16 cellular contexts compared by ENCODE assay signal in genomic region chr3:17544632-17545031, GRCh38.
A peak's percentile ranks its signal among the peaks of the same experiment; 100 is the strongest.
DNase-seq lines count a peak whose midpoint lies in the region; ATAC-seq and TF ChIP-seq lines count a peak whose summit lies in the region.
"Had no signal": no experiment of that assay in that cellular context is flagged by ENCODE, and none has a peak within 500 bp of the region (broad histone marks: within the 10 kb centered on the region; RNA-seq: fewer than 3 reads in every experiment).

No MANE protein-coding gene starts in this region.

- H3K27ac ChIP-seq in brain microvascular endothelial cell: no peak overlapping the region
- H3K27ac ChIP-seq: epithelial cell of prostate, left lung, vagina had no signal

- TF ChIP-seq CTCF in LNCaP clone FGC (IDR thresholded peaks at IDR 0.05; ENCODE audit: control insufficient read depth, extremely low read depth, insufficient read depth) (peak; percentile 37), brain microvascular endothelial cell (IDR thresholded peaks at IDR 0.05; ENCODE audit: low read depth, low read length, missing control alignments) (peak; percentile 33), osteocyte (IDR thresholded peaks at IDR 0.05) (peak; percentile 50)

- H3K27me3 Mint-ChIP-seq in osteocyte (ENCODE audit: unreplicated experiment): no peaks in the 10 kb centered on the region
- no peaks in the 10 kb centered on the region for H3K27me3 Mint-ChIP-seq in activated CD4-positive, alpha-beta T cell treated with anti-CD3 and anti-CD28 coated beads for 36 hours
- H3K27me3 Mint-ChIP-seq: stimulated activated naive B cell treated with anti-CD40 and anti-IgM and Interleukin-4, amounts not matched to agents 10 μg/mL and 1 μg/mL and 100 μg/mL, for 72 hours had no signal

- in situ Hi-C loops in brain microvascular endothelial cell (cut with HindIII; ENCODE audit: low pct_ligation_motif_present, low sequenced_read_pairs): no loop called here

- no peak for ATAC-seq in GM19467 (IDR thresholded peaks at IDR 0.05; ENCODE audit: unreplicated experiment)
- ATAC-seq in activated CD4-positive, alpha-beta T cell treated with anti-CD3 and anti-CD28 coated beads for 36 hours: no peak
- ATAC-seq: left lung; natural killer cell; right cardiac atrium; stimulated activated naive B cell treated with anti-CD40 and anti-IgM and Interleukin-4, amounts not matched to agents 10 μg/mL and 1 μg/mL and 100 μg/mL, for 72 hours; WTC11 had no signal

- POLR2A ChIA-PET in activated CD4-positive, alpha-beta T cell treated with anti-CD3 and anti-CD28 coated beads for 36 hours (lab: Charles Lee): no interaction called here

- DNase-seq in EH (ENCODE audit: low read depth) (peak; percentile 7), LNCaP clone FGC (ENCODE audit: low read depth) (no peak), brain microvascular endothelial cell (no peak), osteocyte (ENCODE audit: extremely low spot score, unreplicated experiment) (no peak), COLO668 (lab: John Stamatoyannopoulos, UW; ENCODE audit: unreplicated experiment) (no peak)
- DNase-seq in activated CD4-positive, alpha-beta T cell treated with anti-CD3 and anti-CD28 coated beads for 36 hours: no peak
- DNase-seq: activated naive CD4-positive, alpha-beta T cell treated with anti-CD3 and anti-CD28 coated beads, Interleukin-2, amount 50 U/mL, for 16 hours; left lung; natural killer cell; NCI-H2171 treated with DMSO at 0.1 percent for 48 hours; stimulated activated naive B cell treated with anti-CD40 and anti-IgM and Interleukin-4, amounts not matched to agents 10 μg/mL and 1 μg/mL and 100 μg/mL, for 72 hours had no signal

- H3K27ac Mint-ChIP-seq in osteocyte (ENCODE audit: unreplicated experiment): no peak overlapping the region
- no peak overlapping the region for H3K27ac Mint-ChIP-seq in activated CD4-positive, alpha-beta T cell treated with anti-CD3 and anti-CD28 coated beads for 36 hours
- H3K27ac Mint-ChIP-seq: natural killer cell; stimulated activated naive B cell treated with anti-CD40 and anti-IgM and Interleukin-4, amounts not matched to agents 10 μg/mL and 1 μg/mL and 100 μg/mL, for 72 hours; WTC11 had no signal

- CTCF ChIA-PET in activated CD4-positive, alpha-beta T cell treated with anti-CD3 and anti-CD28 coated beads for 36 hours (lab: Charles Lee): interaction anchor here (0.6 to 1.9 kb wide), 4 partner anchors 8 to 757 kb away, joined by 3 to 4 read pairs (median 4); no protein-coding TSS in a partner anchor

- no peak overlapping the region for H3K4me3 ChIP-seq in LNCaP clone FGC (ENCODE audit: low read depth, low read length)
- no peak overlapping the region for H3K4me3 ChIP-seq in brain microvascular endothelial cell (ENCODE audit: low read depth, low read length)
- H3K4me3 ChIP-seq: left lung, vagina had no signal

- H3K4me3 Mint-ChIP-seq in osteocyte (ENCODE audit: unreplicated experiment): no peak overlapping the region
- H3K4me3 Mint-ChIP-seq in activated CD4-positive, alpha-beta T cell treated with anti-CD3 and anti-CD28 coated beads for 36 hours: no peak overlapping the region
- H3K4me3 Mint-ChIP-seq: natural killer cell; stimulated activated naive B cell treated with anti-CD40 and anti-IgM and Interleukin-4, amounts not matched to agents 10 μg/mL and 1 μg/mL and 100 μg/mL, for 72 hours; WTC11 had no signal

- peaks cover 6% of the 10 kb centered on the region for H3K9me3 Mint-ChIP-seq in osteocyte (ENCODE audit: unreplicated experiment)
- H3K9me3 Mint-ChIP-seq in activated CD4-positive, alpha-beta T cell treated with anti-CD3 and anti-CD28 coated beads for 36 hours (ENCODE audit: low read depth): no peaks in the 10 kb centered on the region
- H3K9me3 Mint-ChIP-seq: natural killer cell; stimulated activated naive B cell treated with anti-CD40 and anti-IgM and Interleukin-4, amounts not matched to agents 10 μg/mL and 1 μg/mL and 100 μg/mL, for 72 hours; WTC11 had no signal

- no peaks in the 10 kb centered on the region for H3K27me3 ChIP-seq in brain microvascular endothelial cell (replicated peaks)
- H3K27me3 ChIP-seq: left lung, vagina had no signal

- H3K4me1 Mint-ChIP-seq in osteocyte (ENCODE audit: unreplicated experiment): peaks cover 2% of the 10 kb centered on the region
- no peaks in the 10 kb centered on the region for H3K4me1 Mint-ChIP-seq in activated CD4-positive, alpha-beta T cell treated with anti-CD3 and anti-CD28 coated beads for 36 hours
- H3K4me1 Mint-ChIP-seq: natural killer cell; stimulated activated naive B cell treated with anti-CD40 and anti-IgM and Interleukin-4, amounts not matched to agents 10 μg/mL and 1 μg/mL and 100 μg/mL, for 72 hours had no signal

- intact Hi-C loops in activated CD4-positive, alpha-beta T cell treated with anti-CD3 and anti-CD28 coated beads for 36 hours (cut with DNase I, micrococcal nuclease): no loop called here

- no peaks in the 10 kb centered on the region for H3K36me3 ChIP-seq in brain microvascular endothelial cell (replicated peaks)
- H3K36me3 ChIP-seq: vagina had no signal

- H3K36me3 Mint-ChIP-seq in osteocyte (ENCODE audit: unreplicated experiment): peaks cover 3% of the 10 kb centered on the region
- peaks cover 19% of the 10 kb centered on the region for H3K36me3 Mint-ChIP-seq in activated CD4-positive, alpha-beta T cell treated with anti-CD3 and anti-CD28 coated beads for 36 hours (ENCODE audit: low read depth)
- H3K36me3 Mint-ChIP-seq: natural killer cell, WTC11 had no signal
